Comparison of ENCODE assay signal across 15 cellular contexts in the genomic region with DNA sequence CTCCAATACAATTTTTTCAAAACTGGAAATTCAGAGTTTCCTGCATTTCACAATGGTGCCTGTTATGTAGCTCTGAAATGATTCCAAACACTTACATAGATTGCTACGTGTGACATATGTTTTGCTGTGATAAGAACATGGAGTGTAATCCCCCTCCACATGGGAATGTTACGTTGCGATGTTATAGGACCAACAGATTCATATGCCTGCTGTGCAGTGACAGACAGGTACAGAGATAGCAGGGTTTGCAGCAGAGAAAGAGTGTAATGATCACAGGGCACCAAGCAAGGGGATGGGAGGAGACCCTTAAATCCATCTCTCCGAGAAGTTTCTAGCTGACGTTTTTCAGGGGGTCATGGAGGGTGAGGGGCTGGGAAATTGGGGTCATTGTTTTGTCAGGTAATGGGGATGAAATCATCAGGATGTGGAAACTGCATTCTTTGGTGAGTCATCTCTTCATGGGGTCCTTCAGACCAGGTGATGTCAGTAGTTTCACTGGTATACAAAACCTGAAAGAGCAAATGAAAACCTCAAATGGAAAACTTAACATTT.
DNase-seq lines count a peak whose midpoint lies in the region; ATAC-seq, FAIRE-seq and TF ChIP-seq lines count a peak whose summit lies in the region.
"Had no signal": no experiment of that assay in that cellular context is flagged by ENCODE, and none has a peak within 500 bp of the region (broad histone marks: within the 10 kb centered on the region; RNA-seq: fewer than 3 reads in every experiment).

No MANE protein-coding gene starts in this region.

- H3K4me2 ChIP-seq in SK-N-SH (no peak overlapping the region), smooth muscle cell (no peak overlapping the region)

- no peak for TF ChIP-seq EP300 in SK-N-SH (IDR thresholded peaks at IDR 0.05; ENCODE audit: borderline replicate concordance in 1 of 2, low read depth in 1 of 2, low read length in 1 of 2)

- H3K79me2 ChIP-seq in SK-N-SH (ENCODE audit: insufficient read depth) = no peaks in the 10 kb centered on the region
- no peaks in the 10 kb centered on the region for H3K79me2 ChIP-seq in smooth muscle cell (ENCODE audit: low read depth)

- no peaks in the 10 kb centered on the region for H3K36me3 ChIP-seq in SK-N-SH (replicated peaks in 1 of 2; ENCODE audit: control insufficient read depth in 1 of 2, insufficient read depth in 2 of 2, low read length in 1 of 2)
- H3K36me3 ChIP-seq in smooth muscle cell (ENCODE audit: low read depth) = no peaks in the 10 kb centered on the region
- no peaks in the 10 kb centered on the region for H3K36me3 ChIP-seq in small intestine (ENCODE audit: control insufficient read depth in 2 of 2, insufficient read depth in 2 of 2, low read length in 2 of 2)
- H3K36me3 ChIP-seq: right lobe of liver had no signal

- H3K4me3 ChIP-seq in SK-N-SH (ENCODE audit: low read depth in 2 of 2, low read length in 1 of 2) = no peak overlapping the region
- no peak overlapping the region for H3K4me3 ChIP-seq in smooth muscle cell
- H3K4me3 ChIP-seq in small intestine (ENCODE audit: low read depth in 1 of 2, low read length in 2 of 2) = no peak overlapping the region
- H3K4me3 ChIP-seq: right lobe of liver had no signal

- CTCF ChIA-PET in SK-N-SH (lab: Yijun Ruan, JAX) = interaction anchor here (0.8 to 1.7 kb wide), 4 partner anchors 14 to 375 kb away, joined by 3 to 9 read pairs (median 4); no protein-coding TSS in a partner anchor

- ATAC-seq in SK-N-SH treated with all-trans-retinoic acid at 6 μM for 48 hours (no peak), sciatic nerve (no peak)

- H3K27ac ChIP-seq in SK-N-SH (ENCODE audit: low read depth in 2 of 2, low read length in 1 of 2) = no peak overlapping the region
- peak overlapping the region; percentile 71 for H3K27ac ChIP-seq in epithelial cell of prostate
- H3K27ac ChIP-seq in smooth muscle cell (ENCODE audit: low read depth) = peak overlapping the region; percentile 86
- H3K27ac ChIP-seq in small intestine (ENCODE audit: low read depth in 1 of 2, low read length in 1 of 2) = no peak overlapping the region
- H3K27ac ChIP-seq: right lobe of liver had no signal

- H2AFZ ChIP-seq in SK-N-SH (ENCODE audit: low read depth) (0 out of 2 replicates have a peak overlapping the region, but pooled peaks have one; percentile 13), smooth muscle cell (ENCODE audit: low read depth) (peak overlapping the region; percentile 33)

- intact Hi-C loops in sciatic nerve (cut with DNase I) = no loop called here

- no peaks in the 10 kb centered on the region for H3K27me3 ChIP-seq in SK-N-SH (ENCODE audit: insufficient read depth)
- H3K27me3 ChIP-seq in smooth muscle cell (ENCODE audit: low read depth) = no peaks in the 10 kb centered on the region
- no peaks in the 10 kb centered on the region for H3K27me3 ChIP-seq in small intestine (ENCODE audit: control insufficient read depth in 2 of 2, insufficient read depth in 2 of 2, low read length in 2 of 2)
- H3K27me3 ChIP-seq: right lobe of liver had no signal

- H4K20me1 ChIP-seq in SK-N-SH (ENCODE audit: insufficient read depth) (no peaks in the 10 kb centered on the region), smooth muscle cell (ENCODE audit: low read depth) (no peaks in the 10 kb centered on the region)

- no peak overlapping the region for H3K9ac ChIP-seq in SK-N-SH
- peak overlapping the region; percentile 56 for H3K9ac ChIP-seq in smooth muscle cell (ENCODE audit: low read depth)

- DNase-seq in SK-N-SH = no peak
- DNase-seq in RCC 7860 (ENCODE audit: low spot score) = peak; percentile 43
- peak; percentile 49 for DNase-seq in epithelial cell of prostate (ENCODE audit: low read depth, low spot score)
- no peak for DNase-seq in smooth muscle cell (lab: John Stamatoyannopoulos, UW; ENCODE audit: unreplicated experiment)
- DNase-seq in small intestine = no peak
- no peak for DNase-seq in sciatic nerve (ENCODE audit: low spot score)
- DNase-seq in inferior parietal cortex (ENCODE audit: extremely low spot score) = no peak
- DNase-seq: activated CD8-positive, alpha-beta memory T cell treated with anti-CD3 and anti-CD28 coated beads, Interleukin-2, amount 50 U/mL, for 48 hours; aorta; HFFc6; immature natural killer cell; naive B cell; right lobe of liver had no signal

- no peak for TF ChIP-seq RAD21 in SK-N-SH (IDR thresholded peaks at IDR 0.05; ENCODE audit: low read length)

- H3K9me3 ChIP-seq in SK-N-SH (no peaks in the 10 kb centered on the region), smooth muscle cell (replicated peaks; ENCODE audit: low read depth) (no peaks in the 10 kb centered on the region), small intestine (ENCODE audit: control insufficient read depth, low read depth) (no peaks in the 10 kb centered on the region)
- H3K9me3 ChIP-seq: right lobe of liver had no signal

- POLR2A ChIA-PET in SK-N-SH (lab: Yijun Ruan, JAX) = no interaction called here

- FAIRE-seq in RCC 7860 (lab: Jason Lieb, UNC) (no peak), small intestine (lab: Jason Lieb, UNC) (no peak)
- FAIRE-seq: TTC549 had no signal

- H3F3A ChIP-seq in SK-N-SH (replicated peaks; ENCODE audit: insufficient read depth) (peaks cover 3% of the 10 kb centered on the region), smooth muscle cell (ENCODE audit: low read depth) (no peaks in the 10 kb centered on the region)

- TF ChIP-seq CTCF in SK-N-SH (IDR thresholded peaks at IDR 0.05) = no peak
- no peak for TF ChIP-seq CTCF in smooth muscle cell (IDR thresholded peaks at IDR 0.05; ENCODE audit: borderline replicate concordance, insufficient read depth, poor library complexity, severe bottlenecking)

- H3K9me2 ChIP-seq in SK-N-SH = no peaks in the 10 kb centered on the region

- 87% methylated on average over 5 of the region's 5 CpGs for WGBS in SK-N-SH (ENCODE audit: low lambda C conversion rate)
- whole genome bisulfite sequencing in smooth muscle cell (ENCODE audit: low lambda C conversion rate) = 63% methylated on average over 5 of the region's 5 CpGs
- WGBS in small intestine, 3 donors = 76 to 83% (median 78%) methylated on average over 5 of the region's 5 CpGs

- H3K4me1 ChIP-seq in SK-N-SH (ENCODE audit: control insufficient read depth in 1 of 2, insufficient read depth in 2 of 2, low read depth in 1 of 2, low read length in 1 of 2) = peaks cover 0 to 5% of the 10 kb centered on the region in 2 experiments; a peak in 3 of 4 replicates
- peaks cover 18% of the 10 kb centered on the region for H3K4me1 ChIP-seq in smooth muscle cell (ENCODE audit: low read depth)
- H3K4me1 ChIP-seq in small intestine (ENCODE audit: control insufficient read depth in 2 of 2, insufficient read depth in 1 of 2, low read depth in 1 of 2, low read length in 1 of 2) = no peaks in the 10 kb centered on the region
- H3K4me1 ChIP-seq: right lobe of liver had no signal

TF ChIP-seq in SK-N-SH, 30 proteins besides CTCF, POLR2A, EP300 and RAD21:
- TF ChIP-seq FOSL2 (IDR thresholded peaks at IDR 0.05; ENCODE audit: borderline replicate concordance, low read depth) (peak; percentile 28; the same call in 1 of the 2 replicates), YY1 (IDR thresholded peaks at IDR 0.05; ENCODE audit: low read depth) (no peak)

TF ChIP-seq in SK-N-SH treated with all-trans-retinoic acid at 6 μM for 48 hours, 23 proteins besides CTCF, POLR2A, EP300 and RAD21 (continues in another document):
- TF ChIP-seq BACH2 (CRISPR knock-in tag; IDR thresholded peaks at IDR 0.05; ENCODE audit: borderline replicate concordance) (no peak), ZNF565 (CRISPR knock-in tag; conservative IDR thresholded peaks at IDR 0.05; ENCODE audit: low read depth) (no peak), CSRNP3 (CRISPR knock-in tag; IDR thresholded peaks at IDR 0.05) (no peak), GLIS3 (CRISPR knock-in tag; IDR thresholded peaks at IDR 0.05) (no peak), TOX (CRISPR knock-in tag; IDR thresholded peaks at IDR 0.05; ENCODE audit: borderline replicate concordance) (no peak), ESRRG (CRISPR knock-in tag; IDR thresholded peaks at IDR 0.05) (no peak), ISL1 (CRISPR knock-in tag; IDR thresholded peaks at IDR 0.05) (no peak), ZFP3 (CRISPR knock-in tag; IDR thresholded peaks at IDR 0.05) (no peak), ZNF8 (CRISPR knock-in tag; IDR thresholded peaks at IDR 0.05) (no peak), PPARA (CRISPR knock-in tag; IDR thresholded peaks at IDR 0.05; ENCODE audit: borderline replicate concordance) (no peak)
- TF ChIP-seq, protein P1, sequence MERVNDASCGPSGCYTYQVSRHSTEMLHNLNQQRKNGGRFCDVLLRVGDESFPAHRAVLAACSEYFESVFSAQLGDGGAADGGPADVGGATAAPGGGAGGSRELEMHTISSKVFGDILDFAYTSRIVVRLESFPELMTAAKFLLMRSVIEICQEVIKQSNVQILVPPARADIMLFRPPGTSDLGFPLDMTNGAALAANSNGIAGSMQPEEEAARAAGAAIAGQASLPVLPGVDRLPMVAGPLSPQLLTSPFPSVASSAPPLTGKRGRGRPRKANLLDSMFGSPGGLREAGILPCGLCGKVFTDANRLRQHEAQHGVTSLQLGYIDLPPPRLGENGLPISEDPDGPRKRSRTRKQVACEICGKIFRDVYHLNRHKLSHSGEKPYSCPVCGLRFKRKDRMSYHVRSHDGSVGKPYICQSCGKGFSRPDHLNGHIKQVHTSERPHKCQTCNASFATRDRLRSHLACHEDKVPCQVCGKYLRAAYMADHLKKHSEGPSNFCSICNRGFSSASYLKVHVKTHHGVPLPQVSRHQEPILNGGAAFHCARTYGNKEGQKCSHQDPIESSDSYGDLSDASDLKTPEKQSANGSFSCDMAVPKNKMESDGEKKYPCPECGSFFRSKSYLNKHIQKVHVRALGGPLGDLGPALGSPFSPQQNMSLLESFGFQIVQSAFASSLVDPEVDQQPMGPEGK (CRISPR knock-in tag; IDR thresholded peaks at IDR 0.05; ENCODE audit: borderline replicate concordance) = no peak

Comparison
In these comparisons a context has a peak if more than half of its experiments do, and no peak if none do; other contexts are left out.
1. DNase-seq: peak in RCC 7860 (single experiment) and epithelial cell of prostate (single experiment); none in SK-N-SH (single experiment), smooth muscle cell (single experiment), small intestine (single experiment), sciatic nerve (single experiment) and inferior parietal cortex (single experiment).
2. H3K27ac ChIP-seq: peak in epithelial cell of prostate (single experiment) and smooth muscle cell (single experiment); none in SK-N-SH (0 of 2) and small intestine (0 of 2).